1 cellular context compared by ENCODE assay signal in genomic region chr3:158111861-158112260, GRCh38.
TF ChIP-seq lines count a peak whose summit lies in the region.

No MANE protein-coding gene starts in this region.

TF ChIP-seq in K562, 482 proteins besides CTCF, POLR2A, EP300 and RAD21:
- no peak for TF ChIP-seq E2F4 (CRISPR knock-in tag; IDR thresholded peaks at IDR 0.05; ENCODE audit: low read depth)
- TF ChIP-seq SFPQ (IDR thresholded peaks at IDR 0.05; ENCODE audit: low read depth, low read length) = no peak
- no peak for TF ChIP-seq RCOR1 (IDR thresholded peaks at IDR 0.05; ENCODE audit: borderline replicate concordance in 1 of 2, low read depth in 2 of 2, low read length in 2 of 2)
- TF ChIP-seq CHD1 (IDR thresholded peaks at IDR 0.05; ENCODE audit: low read length) = no peak
- no peak for TF ChIP-seq ZNF699 (CRISPR knock-in tag; IDR thresholded peaks at IDR 0.05; ENCODE audit: insufficient replicate concordance)
- no peak for TF ChIP-seq ZNF609 (CRISPR knock-in tag; IDR thresholded peaks at IDR 0.05; ENCODE audit: borderline replicate concordance)
- TF ChIP-seq HLTF (IDR thresholded peaks at IDR 0.05) = no peak
- TF ChIP-seq ZNF143 (CRISPR knock-in tag; IDR thresholded peaks at IDR 0.05) = no peak
- TF ChIP-seq RBM39 (optimal IDR thresholded peaks at IDR 0.05; ENCODE audit: low read depth, low read length) = no peak
- TF ChIP-seq FOXM1 (IDR thresholded peaks at IDR 0.05; ENCODE audit: low read depth) = no peak
- no peak for TF ChIP-seq FOXM1 (CRISPR knock-in tag; IDR thresholded peaks at IDR 0.05; ENCODE audit: low read depth)
